12 cellular contexts compared by ENCODE assay signal in genomic region chr1:201295861-201296260, GRCh38. TPM values are rescaled to one million over a fixed set of nuclear protein-coding genes. Genes with fewer than 3 reads are reported as not detected.
DNase-seq lines count a peak whose midpoint lies in the region; ATAC-seq, FAIRE-seq and TF ChIP-seq lines count a peak whose summit lies in the region.
"Had no signal": no experiment of that assay in that cellular context is flagged by ENCODE, and none has a peak within 500 bp of the region (broad histone marks: within the 10 kb centered on the region; RNA-seq: fewer than 3 reads in every experiment).

No MANE protein-coding gene starts in this region.

- H3K36me3 ChIP-seq in thymus (ENCODE audit: control insufficient read depth, insufficient read depth): no peaks in the 10 kb centered on the region
- H3K36me3 ChIP-seq in effector memory CD4-positive, alpha-beta T cell (ENCODE audit: control insufficient read depth, insufficient read depth, low read length): no peaks in the 10 kb centered on the region
- H3K36me3 ChIP-seq: thoracic aorta had no signal

- no peaks in the 10 kb centered on the region for H3K4me1 ChIP-seq in thymus (ENCODE audit: control insufficient read depth, insufficient read depth, low read length)
- no peaks in the 10 kb centered on the region for H3K4me1 ChIP-seq in effector memory CD4-positive, alpha-beta T cell (ENCODE audit: control insufficient read depth, insufficient read depth, low read length, poor library complexity, severe bottlenecking)
- H3K4me1 ChIP-seq: parathyroid adenoma had no signal

- no peak for TF ChIP-seq CTCF in fibroblast of villous mesenchyme (IDR thresholded peaks at IDR 0.05; ENCODE audit: insufficient read depth, low read depth, low read length)

- H3K27me3 ChIP-seq in thymus (ENCODE audit: control insufficient read depth, insufficient read depth): no peaks in the 10 kb centered on the region
- peaks cover 3% of the 10 kb centered on the region for H3K27me3 ChIP-seq in effector memory CD4-positive, alpha-beta T cell (replicated peaks; ENCODE audit: control insufficient read depth, insufficient read depth, low read length, poor library complexity, severe bottlenecking)

- ATAC-seq in SK-N-SH treated with all-trans-retinoic acid at 6 μM for 48 hours (peak; percentile 84), GM18858 (IDR thresholded peaks at IDR 0.05; ENCODE audit: unreplicated experiment) (no peak)

- TF ChIP-seq POLR2A in H54 (IDR thresholded peaks at IDR 0.05; ENCODE audit: low read depth, low read length): no peak

- H3K4me3 ChIP-seq in fibroblast of villous mesenchyme (ENCODE audit: low read depth, low read length): no peak overlapping the region
- H3K4me3 ChIP-seq in thymus (ENCODE audit: low read length): no peak overlapping the region
- no peak overlapping the region for H3K4me3 ChIP-seq in effector memory CD4-positive, alpha-beta T cell (ENCODE audit: insufficient read depth, low read depth, low read length, poor library complexity, severe bottlenecking)
- H3K4me3 ChIP-seq: thoracic aorta had no signal

- H3K27ac ChIP-seq in thymus (ENCODE audit: low read depth): peak overlapping the region; percentile 46
- no peak overlapping the region for H3K27ac ChIP-seq in effector memory CD4-positive, alpha-beta T cell (ENCODE audit: insufficient read depth, low read length, poor library complexity, severe bottlenecking)
- H3K27ac ChIP-seq: parathyroid adenoma, thoracic aorta had no signal

- 75% methylated on average over 3 of the region's 3 CpGs for WGBS in thymus

- H3K9me3 ChIP-seq in thymus (ENCODE audit: control insufficient read depth): no peaks in the 10 kb centered on the region
- H3K9me3 ChIP-seq in effector memory CD4-positive, alpha-beta T cell (ENCODE audit: control insufficient read depth, low read length): no peaks in the 10 kb centered on the region
- H3K9me3 ChIP-seq: thoracic aorta had no signal

- FAIRE-seq in H54 (lab: Jason Lieb, UNC): peak; percentile 36

- DNase-seq in H54 (ENCODE audit: insufficient read length, low spot score) (peak; percentile 75), fibroblast of villous mesenchyme (ENCODE audit: low read depth) (peak; percentile 13), SHP77 treated with DMSO at 0.1 percent for 48 hours (lab: John Stamatoyannopoulos, UW) (no peak)
- no peak for DNase-seq in stimulated activated CD4-positive, alpha-beta T cell treated with anti-CD3 and anti-CD28 coated beads, Interleukin-4, amount 100 ng/mL, for 1 hour
- no peak for DNase-seq in effector memory CD4-positive, alpha-beta T cell
- DNase-seq: activated CD8-positive, alpha-beta memory T cell treated with anti-CD3 and anti-CD28 coated beads, Interleukin-2, amount 50 U/mL, for 4 hours; NCI-H187 had no signal

TF ChIP-seq in SK-N-SH treated with all-trans-retinoic acid at 6 μM for 48 hours, 23 proteins besides CTCF, POLR2A, EP300 and RAD21:
- TF ChIP-seq CREB5 (CRISPR knock-in tag; IDR thresholded peaks at IDR 0.05; ENCODE audit: low read depth) (no peak), ISL1 (CRISPR knock-in tag; IDR thresholded peaks at IDR 0.05) (no peak), ZFP3 (CRISPR knock-in tag; IDR thresholded peaks at IDR 0.05) (no peak), PATZ1 (CRISPR knock-in tag; IDR thresholded peaks at IDR 0.05; ENCODE audit: borderline replicate concordance) (no peak), ZNF565 (CRISPR knock-in tag; conservative IDR thresholded peaks at IDR 0.05; ENCODE audit: low read depth) (no peak)

RNA-seq across cellular contexts. Expression of gene PKP1, which starts 12.6 kb away (rescaled TPM):
- total RNA-seq in fibroblast of villous mesenchyme: under 0.01 TPM in 1 of 2 replicates, not detected in the other
- polyA plus RNA-seq in thymus: 20.0 TPM

Comparison
In these comparisons a context has a peak if more than half of its experiments do, and no peak if none do; other contexts are left out.
1. DNase-seq: peak in H54 (single experiment) and fibroblast of villous mesenchyme (single experiment); none in stimulated activated CD4-positive, alpha-beta T cell treated with anti-CD3 and anti-CD28 coated beads, Interleukin-4, amount 100 ng/mL, for 1 hour (single experiment), effector memory CD4-positive, alpha-beta T cell (0 of 3) and SHP77 treated with DMSO at 0.1 percent for 48 hours (single experiment).